ENCODE assay signal across 9 cellular contexts in genomic region chr22:43796567-43796966, GRCh38. TPM values are rescaled to one million over a fixed set of nuclear protein-coding genes. Genes with fewer than 3 reads are reported as not detected.
DNase-seq lines count a peak whose midpoint lies in the region; ATAC-seq, FAIRE-seq and TF ChIP-seq lines count a peak whose summit lies in the region.
"Had no signal": no experiment of that assay in that cellular context is flagged by ENCODE, and none has a peak within 500 bp of the region (broad histone marks: within the 10 kb centered on the region; RNA-seq: fewer than 3 reads in every experiment).

No MANE protein-coding gene starts in this region.

- peaks cover 3% of the 10 kb centered on the region for H3K27me3 Mint-ChIP-seq in WTC11 (ENCODE audit: low read depth)

- H3K4me1 Mint-ChIP-seq in WTC11: peaks cover 6% of the 10 kb centered on the region
- H3K4me1 Mint-ChIP-seq: activated naive CD4-positive, alpha-beta T cell treated with anti-CD3 and anti-CD28 coated beads, Interleukin-2, amount 10 ng/mL, durations not matched to agents 7 days and 5 days had no signal

- peaks cover 13% of the 10 kb centered on the region for H3K9me3 Mint-ChIP-seq in WTC11

- H3K4me3 Mint-ChIP-seq in WTC11: no peak overlapping the region
- H3K4me3 Mint-ChIP-seq: activated naive CD4-positive, alpha-beta T cell treated with anti-CD3 and anti-CD28 coated beads, Interleukin-2, amount 10 ng/mL, durations not matched to agents 7 days and 5 days had no signal

- peak; percentile 11 for FAIRE-seq in A204.1 (lab: Jason Lieb, UNC)

- no peak overlapping the region for H3K27ac Mint-ChIP-seq in WTC11
- H3K27ac Mint-ChIP-seq: activated naive CD4-positive, alpha-beta T cell treated with anti-CD3 and anti-CD28 coated beads, Interleukin-2, amount 10 ng/mL, durations not matched to agents 7 days and 5 days had no signal

- ATAC-seq in WTC11: peak; percentile 34
- no peak for ATAC-seq in GM18502 (IDR thresholded peaks at IDR 0.05; ENCODE audit: poor library complexity, unreplicated experiment)

- POLR2A ChIA-PET in WTC11 (lab: Charles Lee): interaction anchor here (0.7 kb wide), 1 partner anchor 37 kb away, joined by 3 read pairs; no protein-coding TSS in a partner anchor

- no peaks in the 10 kb centered on the region for H3K36me3 ChIP-seq in H7 (replicated peaks; ENCODE audit: control insufficient read depth, insufficient read depth, low read length)

- no peak for TF ChIP-seq CTCF in WTC11 (IDR thresholded peaks at IDR 0.05)
- TF ChIP-seq CTCF in GM13976 (IDR thresholded peaks at IDR 0.05; ENCODE audit: borderline replicate concordance, control extremely low read depth, extremely low read depth, insufficient read depth, missing control alignments): no peak

- peak; percentile 43 for DNase-seq in H7
- no peak for DNase-seq in WTC11 (ENCODE audit: low spot score)
- DNase-seq in iPS-NIHi11 (ENCODE audit: low spot score): peak; percentile 27
- DNase-seq in GM13976 (ENCODE audit: low spot score): no peak
- no peak for DNase-seq in stimulated activated CD4-positive, alpha-beta T cell treated with anti-CD3 and anti-CD28 coated beads, Interleukin-1b, Interleukin-23, amount 100 ng/mL, for 48 hours
- DNase-seq in effector CD8-positive, alpha-beta T cell (lab: John Stamatoyannopoulos, UW): no peak
- DNase-seq: activated naive CD4-positive, alpha-beta T cell treated with anti-CD3 and anti-CD28 coated beads, Interleukin-2, amount 10 ng/mL, durations not matched to agents 7 days and 5 days had no signal

- H3K27me3 ChIP-seq in H7 (ENCODE audit: control insufficient read depth, insufficient read depth, low read length): no peaks in the 10 kb centered on the region

- in situ Hi-C loops in GM13976 (cut with MboI; ENCODE audit: low sequenced_read_pairs, unreplicated experiment): no loop called here

- H3K36me3 Mint-ChIP-seq in WTC11: no peaks in the 10 kb centered on the region
- H3K36me3 Mint-ChIP-seq: activated naive CD4-positive, alpha-beta T cell treated with anti-CD3 and anti-CD28 coated beads, Interleukin-2, amount 10 ng/mL, durations not matched to agents 7 days and 5 days had no signal

- CTCF ChIA-PET in WTC11 (lab: Charles Lee): interaction anchor here (0.7 to 1.7 kb wide), 26 partner anchors 9 to 393 kb away, joined by 3 to 13 read pairs (median 4); partner anchors contain the start of gene EFCAB6

- no peak overlapping the region for H3K4me3 ChIP-seq in H7 (ENCODE audit: insufficient read depth, low read depth, low read length)

TF ChIP-seq in WTC11, 78 proteins besides CTCF, POLR2A, EP300 and RAD21:
- TF ChIP-seq CREM (CRISPR knock-in tag; IDR thresholded peaks at IDR 0.05) (no peak), CREB1 (CRISPR knock-in tag; IDR thresholded peaks at IDR 0.05) (no peak), ATF3 (CRISPR knock-in tag; conservative IDR thresholded peaks at IDR 0.05) (no peak), ATF1 (CRISPR knock-in tag; IDR thresholded peaks at IDR 0.05) (no peak), JAZF1 (CRISPR knock-in tag; IDR thresholded peaks at IDR 0.05) (no peak), ZBTB43 (CRISPR knock-in tag; IDR thresholded peaks at IDR 0.05) (no peak)

RNA-seq across cellular contexts. Expression of gene EFCAB6, which starts 15.5 kb away (rescaled TPM):
- 0.31 and 0.63 TPM in 2 replicates for total RNA-seq in H7 (2014; rRNA removed; shearing (Covaris generic))
- total RNA-seq in WTC11 (2021): 0.25 to 0.94 TPM (median 0.41 TPM) in 3 replicates

Comparison
In these comparisons a context has a peak if more than half of its experiments do, and no peak if none do; other contexts are left out.
1. DNase-seq: peak in H7 (single experiment) and iPS-NIHi11 (single experiment); none in WTC11 (single experiment), GM13976 (single experiment), stimulated activated CD4-positive, alpha-beta T cell treated with anti-CD3 and anti-CD28 coated beads, Interleukin-1b, Interleukin-23, amount 100 ng/mL, for 48 hours (single experiment) and effector CD8-positive, alpha-beta T cell (single experiment).